Comparison of ENCODE assay signal across 21 cellular contexts in the genomic region with DNA sequence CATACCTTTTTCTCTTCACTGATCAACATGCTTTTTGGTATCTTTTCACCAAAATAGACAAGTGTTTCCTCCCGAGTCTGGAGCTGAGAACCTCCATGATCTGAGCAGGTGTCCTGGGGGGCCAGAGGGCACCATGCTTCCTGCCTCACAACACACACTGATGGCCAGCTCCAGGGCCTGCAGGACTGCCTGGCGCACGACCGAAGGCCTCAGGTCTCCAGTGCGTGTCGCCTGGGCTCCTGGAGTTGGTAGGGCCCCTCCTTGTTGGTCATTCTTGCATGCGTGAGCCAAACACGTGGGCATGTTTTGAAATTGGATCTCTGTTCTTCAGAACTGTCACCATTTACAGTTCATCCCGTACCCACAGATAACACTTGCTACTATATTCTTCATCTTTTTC.
DNase-seq lines count a peak whose midpoint lies in the region; TF ChIP-seq lines count a peak whose summit lies in the region.
"Had no signal": no experiment of that assay in that cellular context is flagged by ENCODE, and none has a peak within 500 bp of the region (broad histone marks: within the 10 kb centered on the region; RNA-seq: fewer than 3 reads in every experiment).

No MANE protein-coding gene starts in this region.

- no peak for TF ChIP-seq POLR2A in Peyer's patch (IDR thresholded peaks at IDR 0.05)

- H3K4me3 ChIP-seq in Peyer's patch (no peak overlapping the region), WERI-Rb-1 (ENCODE audit: low read depth, low read length) (no peak overlapping the region), tibial artery (no peak overlapping the region), foreskin fibroblast (ENCODE audit: low read depth in 1 of 2, low read length in 2 of 2) (no peak overlapping the region)
- H3K4me3 ChIP-seq: SJSA1 had no signal

- H3K36me3 ChIP-seq in Peyer's patch (peaks cover 0 to 44% (median 0%) of the 10 kb centered on the region in 3 donors), WERI-Rb-1 (no peaks in the 10 kb centered on the region), tibial artery (peaks cover 26 to 76% (median 35%) of the 10 kb centered on the region in 3 donors)
- H3K36me3 ChIP-seq: SJSA1 had no signal

- H3K27me3 ChIP-seq in Peyer's patch (no peaks in the 10 kb centered on the region), WERI-Rb-1 (ENCODE audit: insufficient read depth, low read depth, severe bottlenecking) (no peaks in the 10 kb centered on the region), tibial artery (no peaks in the 10 kb centered on the region)

- no peaks in the 10 kb centered on the region for H3K9me3 ChIP-seq in Peyer's patch
- peaks cover 9% of the 10 kb centered on the region for H3K9me3 ChIP-seq in WERI-Rb-1 (ENCODE audit: severe bottlenecking)
- peaks cover 0 to 5% (median 0%) of the 10 kb centered on the region in 3 donors for H3K9me3 ChIP-seq in tibial artery

- H3K27ac ChIP-seq in Peyer's patch (no peak overlapping the region), WERI-Rb-1 (no peak overlapping the region), tibial artery (no peak overlapping the region)
- H3K27ac ChIP-seq: RWPE1, SJSA1 had no signal

- TF ChIP-seq CTCF in Peyer's patch (IDR thresholded peaks at IDR 0.05) (no peak), WERI-Rb-1 (IDR thresholded peaks at IDR 0.05; ENCODE audit: low read depth, low read length) (no peak), tibial artery (IDR thresholded peaks at IDR 0.05) (no peak), foreskin fibroblast (IDR thresholded peaks at IDR 0.05; ENCODE audit: low read depth, low read length) (no peak)

- DNase-seq in Peyer's patch, result peak in 2 of 3 donors; percentile 39 to 41
- DNase-seq in WERI-Rb-1, result peak; percentile 2
- peak; percentile 37 for DNase-seq in mesenteric fat pad (ENCODE audit: low spot score)
- peak; percentile 0 to 25 for DNase-seq in tibial artery
- no peak for DNase-seq in DMS79 (lab: John Stamatoyannopoulos, UW)
- no peak for DNase-seq in foreskin fibroblast
- DNase-seq in hypothalamus (lab: John Stamatoyannopoulos, UW), result no peak
- DNase-seq: AML-193, DMS 273 treated with DMSO at 0.1 percent for 48 hours, GDM1, H9, IMR-90, Karpas-422, NCI-H1048, NCI-H1436, NCI-H2029, NCI-H345, NCI-H524 treated with DMSO at 0.1 percent for 48 hours, PC-3 had no signal

- intact Hi-C loops in tibial artery (cut with DNase I; ENCODE audit: low total_unique reads), result no loop called here

- no peaks in the 10 kb centered on the region for H3K4me1 ChIP-seq in Peyer's patch
- H3K4me1 ChIP-seq in tibial artery, result no peaks in the 10 kb centered on the region
- H3K4me1 ChIP-seq: SJSA1 had no signal

Comparison
In these comparisons a context has a peak if more than half of its experiments do, and no peak if none do; other contexts are left out.
1. DNase-seq: peak in Peyer's patch (2 of 3), WERI-Rb-1 (single experiment), mesenteric fat pad (single experiment) and tibial artery (2 of 2); none in DMS79 (single experiment), foreskin fibroblast (0 of 2) and hypothalamus (0 of 51).